Comparison of ENCODE assay signal across 8 cellular contexts in the genomic region with DNA sequence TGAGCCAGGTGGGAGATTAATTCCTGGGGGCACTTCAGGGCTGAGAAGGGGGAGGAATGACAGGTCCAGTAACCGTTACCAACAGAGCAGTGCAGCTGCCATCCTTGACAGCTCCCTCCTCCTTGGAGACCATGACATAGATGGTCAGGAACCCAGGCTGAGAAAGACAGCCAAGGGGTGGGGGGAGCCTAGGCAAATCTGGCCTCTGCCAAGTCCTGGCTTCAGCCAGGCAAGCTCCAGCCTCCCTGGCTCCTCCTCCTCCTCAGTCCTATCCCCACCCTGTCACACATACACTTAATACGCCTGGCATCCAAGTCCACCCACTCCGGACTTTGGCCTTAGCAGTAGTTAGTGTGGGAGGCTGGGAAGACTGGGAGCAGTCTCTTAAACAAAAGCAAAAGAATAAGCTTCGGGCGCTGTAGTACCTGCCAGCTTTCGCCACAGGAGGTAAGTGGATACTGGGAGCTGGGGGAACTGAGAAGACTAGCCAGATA. TPM values are rescaled to one million over a fixed set of nuclear protein-coding genes. Genes with fewer than 3 reads are reported as not detected.
DNase-seq lines count a peak whose midpoint lies in the region; ATAC-seq and TF ChIP-seq lines count a peak whose summit lies in the region.

A gene with protein sequence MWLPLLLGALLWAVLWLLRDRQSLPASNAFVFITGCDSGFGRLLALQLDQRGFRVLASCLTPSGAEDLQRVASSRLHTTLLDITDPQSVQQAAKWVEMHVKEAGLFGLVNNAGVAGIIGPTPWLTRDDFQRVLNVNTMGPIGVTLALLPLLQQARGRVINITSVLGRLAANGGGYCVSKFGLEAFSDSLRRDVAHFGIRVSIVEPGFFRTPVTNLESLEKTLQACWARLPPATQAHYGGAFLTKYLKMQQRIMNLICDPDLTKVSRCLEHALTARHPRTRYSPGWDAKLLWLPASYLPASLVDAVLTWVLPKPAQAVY (plus strand): TSS at position 323 of the 494 bp plus-strand sequence. CDS start 792 bp downstream, outside the sequence.

- H3K9me3 Mint-ChIP-seq in stimulated activated memory B cell treated with anti-CD40 and anti-IgM and Interleukin-4, amounts not matched to agents 10 μg/mL and 1 μg/mL and 100 μg/mL, for 72 hours: no peaks in the 10 kb centered on the region

- H3K9ac ChIP-seq in stomach smooth muscle (ENCODE audit: low read length in 2 of 2): peak within 1 kb of the TSS; percentile 73 to 87

- ATAC-seq in HG03378 (IDR thresholded peaks at IDR 0.05; ENCODE audit: unreplicated experiment): no peak
- no peak for ATAC-seq in stimulated activated memory B cell treated with anti-CD40 and anti-IgM and Interleukin-4, amounts not matched to agents 10 μg/mL and 1 μg/mL and 100 μg/mL, for 72 hours

- no peak for DNase-seq in HFF-Myc (ENCODE audit: extremely low read depth, low read depth)
- peak; percentile 67 to 95 for DNase-seq in ascending aorta (ENCODE audit: low spot score in 2 of 2)
- DNase-seq in NK-92 treated with Interleukin-12 subunit alpha and Interleukin-12 subunit beta, amount 100 ng/mL, for 24 hours (lab: John Stamatoyannopoulos, UW): no peak
- DNase-seq in DMS53 treated with DMSO at 0.1 percent for 48 hours (lab: John Stamatoyannopoulos, UW; ENCODE audit: unreplicated experiment): no peak

- intact Hi-C loops in ascending aorta (cut with DNase I): loop anchor here (5.0 to 10.0 kb wide), 2 partner anchors 63 to 1295 kb away; no protein-coding TSS in a partner anchor

- no peaks in the 10 kb centered on the region for H3K27me3 Mint-ChIP-seq in stimulated activated memory B cell treated with anti-CD40 and anti-IgM and Interleukin-4, amounts not matched to agents 10 μg/mL and 1 μg/mL and 100 μg/mL, for 72 hours

- H3K4me3 ChIP-seq in HFF-Myc (replicated peaks; ENCODE audit: low read depth, low read length) (peak within 1 kb of the TSS; percentile 14), ascending aorta (peak within 1 kb of the TSS; percentile 11 to 52), stomach smooth muscle (ENCODE audit: low read length in 2 of 2) (peak within 1 kb of the TSS; percentile 40 to 63)

- H3K36me3 Mint-ChIP-seq in stimulated activated memory B cell treated with anti-CD40 and anti-IgM and Interleukin-4, amounts not matched to agents 10 μg/mL and 1 μg/mL and 100 μg/mL, for 72 hours: peaks cover 6% of the 10 kb centered on the region

- no peaks in the 10 kb centered on the region for H3K9me3 ChIP-seq in ascending aorta
- no peaks in the 10 kb centered on the region for H3K9me3 ChIP-seq in stomach smooth muscle (ENCODE audit: control insufficient read depth in 2 of 2, low read length in 2 of 2)

- H3K4me1 ChIP-seq in ascending aorta: peaks cover 46 to 70% of the 10 kb centered on the region in 2 donors
- H3K4me1 ChIP-seq in stomach smooth muscle (ENCODE audit: control insufficient read depth, insufficient read depth, low read length): peaks cover 84% of the 10 kb centered on the region

- H3K36me3 ChIP-seq in ascending aorta (peaks cover 12 to 17% of the 10 kb centered on the region in 2 donors), stomach smooth muscle (ENCODE audit: control insufficient read depth in 2 of 2, insufficient read depth in 2 of 2, low read length in 2 of 2) (peaks cover 17 to 18% of the 10 kb centered on the region in 2 donors)

- no peak within 1 kb of the TSS for H3K27ac Mint-ChIP-seq in stimulated activated memory B cell treated with anti-CD40 and anti-IgM and Interleukin-4, amounts not matched to agents 10 μg/mL and 1 μg/mL and 100 μg/mL, for 72 hours

- H3K27ac ChIP-seq in ascending aorta (peak within 1 kb of the TSS; percentile 86 to 88), layer of hippocampus (ENCODE audit: low read depth, low read length) (peak within 1 kb of the TSS; percentile 74), stomach smooth muscle (ENCODE audit: low read length) (peak within 1 kb of the TSS; percentile 98)

- TF ChIP-seq CTCF in HFF-Myc (IDR thresholded peaks at IDR 0.05; ENCODE audit: low read depth, low read length, missing control alignments): no peak
- TF ChIP-seq CTCF in ascending aorta (IDR thresholded peaks at IDR 0.05): no peak

- H3K27me3 ChIP-seq in ascending aorta (no peaks in the 10 kb centered on the region), layer of hippocampus (ENCODE audit: control insufficient read depth, insufficient read depth, low read length) (no peaks in the 10 kb centered on the region), stomach smooth muscle (ENCODE audit: control insufficient read depth in 1 of 2, insufficient read depth in 2 of 2, low read length in 2 of 2) (no peaks in the 10 kb centered on the region)

- no peak within 1 kb of the TSS for H3K4me3 Mint-ChIP-seq in stimulated activated memory B cell treated with anti-CD40 and anti-IgM and Interleukin-4, amounts not matched to agents 10 μg/mL and 1 μg/mL and 100 μg/mL, for 72 hours

- peaks cover 46% of the 10 kb centered on the region for H3K4me1 Mint-ChIP-seq in stimulated activated memory B cell treated with anti-CD40 and anti-IgM and Interleukin-4, amounts not matched to agents 10 μg/mL and 1 μg/mL and 100 μg/mL, for 72 hours

RNA-seq across cellular contexts. Expression of the gene that starts here (rescaled TPM):
- total RNA-seq in ascending aorta: 3.6 TPM

Comparison
In these comparisons a context has a peak if more than half of its experiments do, and no peak if none do; other contexts are left out.
1. DNase-seq: peak in ascending aorta (2 of 2); none in HFF-Myc (single experiment), NK-92 treated with Interleukin-12 subunit alpha and Interleukin-12 subunit beta, amount 100 ng/mL, for 24 hours (single experiment) and DMS53 treated with DMSO at 0.1 percent for 48 hours (single experiment).
2. Peak in every context shown above with its lines, with median percentiles within 50 percentile points of each other: H3K4me3 ChIP-seq and H3K27ac ChIP-seq.